ENCODE assay signal across 8 cellular contexts in the genomic region with DNA sequence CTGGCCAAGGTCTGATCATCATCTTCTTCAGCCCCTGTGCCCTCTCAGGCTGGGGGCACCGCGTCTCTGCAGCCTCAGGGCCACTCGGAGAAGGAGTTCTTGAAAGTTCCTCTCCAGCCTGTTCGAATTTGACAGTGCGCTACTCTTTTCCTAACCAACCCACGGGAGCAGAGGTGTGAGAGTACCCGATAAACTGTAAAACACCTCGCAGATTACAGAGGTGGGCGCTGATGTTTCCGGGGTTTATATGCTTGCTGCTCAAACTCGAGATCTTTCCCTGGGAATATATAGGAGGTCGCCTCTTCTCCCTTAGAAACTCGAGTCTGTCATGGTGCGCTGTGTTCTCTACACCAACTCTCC. TPM values are rescaled to one million over a fixed set of nuclear protein-coding genes. Genes with fewer than 3 reads are reported as not detected.
DNase-seq lines count a peak whose midpoint lies in the region; ATAC-seq and TF ChIP-seq lines count a peak whose summit lies in the region.

No MANE protein-coding gene starts in this region.

- H3K27me3 Mint-ChIP-seq in activated naive CD4-positive, alpha-beta T cell treated with anti-CD3 and anti-CD28 coated beads for 36 hours (ENCODE audit: low read depth): no peaks in the 10 kb centered on the region
- no peaks in the 10 kb centered on the region for H3K27me3 Mint-ChIP-seq in mesothelial cell of epicardium (ENCODE audit: low read depth)

- intact Hi-C loops in activated naive CD4-positive, alpha-beta T cell treated with anti-CD3 and anti-CD28 coated beads for 36 hours (cut with micrococcal nuclease): loop anchor here (1.0 kb wide), 4 partner anchors 57 to 295 kb away; a partner anchor contains a TSS

- H3K27ac ChIP-seq in coronary artery: peak overlapping the region; percentile 86 to 95

- peaks cover 14% of the 10 kb centered on the region for H3K4me1 Mint-ChIP-seq in activated naive CD4-positive, alpha-beta T cell treated with anti-CD3 and anti-CD28 coated beads for 36 hours (ENCODE audit: low read depth)
- H3K4me1 Mint-ChIP-seq in mesothelial cell of epicardium: peaks cover 12% of the 10 kb centered on the region

- TF ChIP-seq CTCF in coronary artery (IDR thresholded peaks at IDR 0.05): no peak
- no peak for TF ChIP-seq CTCF in mesothelial cell of epicardium (IDR thresholded peaks at IDR 0.05; ENCODE audit: unreplicated experiment)

- H3K27ac Mint-ChIP-seq in activated naive CD4-positive, alpha-beta T cell treated with anti-CD3 and anti-CD28 coated beads for 36 hours: peak overlapping the region; percentile 87
- peak overlapping the region; percentile 97 for H3K27ac Mint-ChIP-seq in mesothelial cell of epicardium

- no peak for ATAC-seq in HG03108 (IDR thresholded peaks at IDR 0.05; ENCODE audit: unreplicated experiment)

- H3K4me3 ChIP-seq in coronary artery: peak overlapping the region; percentile 94

- no peaks in the 10 kb centered on the region for H3K9me3 Mint-ChIP-seq in activated naive CD4-positive, alpha-beta T cell treated with anti-CD3 and anti-CD28 coated beads for 36 hours
- H3K9me3 Mint-ChIP-seq in mesothelial cell of epicardium: no peaks in the 10 kb centered on the region

- CTCF ChIA-PET in activated naive CD4-positive, alpha-beta T cell treated with anti-CD3 and anti-CD28 coated beads for 36 hours (lab: Charles Lee): interaction anchor here (1.0 to 1.1 kb wide), 2 partner anchors 52 to 97 kb away, joined by 3 read pairs; no protein-coding TSS in a partner anchor

- peak overlapping the region; percentile 93 for H3K4me3 Mint-ChIP-seq in activated naive CD4-positive, alpha-beta T cell treated with anti-CD3 and anti-CD28 coated beads for 36 hours
- peak overlapping the region; percentile 94 for H3K4me3 Mint-ChIP-seq in mesothelial cell of epicardium

- DNase-seq in activated naive CD4-positive, alpha-beta T cell treated with anti-CD3 and anti-CD28 coated beads for 36 hours: peak; percentile 10
- no peak for DNase-seq in activated naive CD4-positive, alpha-beta T cell treated with anti-CD3 and anti-CD28 coated beads, Interleukin-2, amount 50 U/mL, for 16 hours
- DNase-seq in M059J (ENCODE audit: low read depth) (peak; percentile 18), coronary artery (ENCODE audit: low spot score) (no peak), mesothelial cell of epicardium (ENCODE audit: low spot score in 2 of 2, unreplicated experiment in 2 of 2) (no peak), HK-2 (ENCODE audit: unreplicated experiment) (no peak)
- no peak for DNase-seq in stimulated activated CD4-positive, alpha-beta T cell treated with anti-CD3 and anti-CD28 coated beads, Interleukin-4, amount 100 ng/mL, for 1 hour

- H3K36me3 Mint-ChIP-seq in activated naive CD4-positive, alpha-beta T cell treated with anti-CD3 and anti-CD28 coated beads for 36 hours (ENCODE audit: low read depth): peaks cover 14% of the 10 kb centered on the region
- peaks cover 11% of the 10 kb centered on the region for H3K36me3 Mint-ChIP-seq in mesothelial cell of epicardium

RNA-seq across cellular contexts. Expression of a gene that starts 0.5 kb away (rescaled TPM):
- total RNA-seq in activated naive CD4-positive, alpha-beta T cell treated with anti-CD3 and anti-CD28 coated beads for 36 hours: 10 to 100 TPM; 28.7 to 29.7 TPM
- 21.5 and 27.8 TPM in 2 replicates for total RNA-seq in M059J (2014; rRNA removed; shearing (Covaris generic))
- 33.2 to 38.3 TPM (median 34.5 TPM) in 3 replicates for total RNA-seq in mesothelial cell of epicardium

RNA-seq across cellular contexts. Expression of a gene that starts 57.2 kb away (rescaled TPM):
- total RNA-seq in activated naive CD4-positive, alpha-beta T cell treated with anti-CD3 and anti-CD28 coated beads for 36 hours: 100 to 1,000 TPM; 640 to 734 TPM
- 566 and 782 TPM in 2 replicates for total RNA-seq in M059J (2014; rRNA removed; shearing (Covaris generic))
- 1,220 to 1,246 TPM (median 1,239 TPM) in 3 replicates for total RNA-seq in mesothelial cell of epicardium

RNA-seq across cellular contexts. Expression of a gene that starts 58.0 kb away (rescaled TPM):
- not detected for total RNA-seq in activated naive CD4-positive, alpha-beta T cell treated with anti-CD3 and anti-CD28 coated beads for 36 hours
- total RNA-seq in M059J (2014; rRNA removed; shearing (Covaris generic)): 18.4 and 27.5 TPM in 2 replicates
- total RNA-seq in mesothelial cell of epicardium: 13.1 to 13.8 TPM (median 13.6 TPM) in 3 replicates

Comparison
In these comparisons a context has a peak if more than half of its experiments do, and no peak if none do; other contexts are left out.
1. DNase-seq: peak in activated naive CD4-positive, alpha-beta T cell treated with anti-CD3 and anti-CD28 coated beads for 36 hours (single experiment) and M059J (single experiment); none in activated naive CD4-positive, alpha-beta T cell treated with anti-CD3 and anti-CD28 coated beads, Interleukin-2, amount 50 U/mL, for 16 hours (single experiment), coronary artery (single experiment), mesothelial cell of epicardium (0 of 2), HK-2 (single experiment) and stimulated activated CD4-positive, alpha-beta T cell treated with anti-CD3 and anti-CD28 coated beads, Interleukin-4, amount 100 ng/mL, for 1 hour (single experiment).
2. RNA of a gene that starts 58.0 kb away (total RNA-seq): 18.4 to 27.5 TPM in M059J and 13.1 to 13.8 TPM in mesothelial cell of epicardium; not detected in activated naive CD4-positive, alpha-beta T cell treated with anti-CD3 and anti-CD28 coated beads for 36 hours; every median in the first group is over 10 times any median in the second.